ENCODE assay signal across 11 cellular contexts in genomic region chr11:60844045-60844869, GRCh38. TPM values are rescaled to one million over a fixed set of nuclear protein-coding genes. Genes with fewer than 3 reads are reported as not detected.
DNase-seq lines count a peak whose midpoint lies in the region; ATAC-seq, FAIRE-seq and TF ChIP-seq lines count a peak whose summit lies in the region.
"Had no signal": no experiment of that assay in that cellular context is flagged by ENCODE, and none has a peak within 500 bp of the region (broad histone marks: within the 10 kb centered on the region; RNA-seq: fewer than 3 reads in every experiment).

No MANE protein-coding gene starts in this region.

- POLR2A ChIA-PET in GM12878 (lab: Charles Lee), result no interaction called here

- peaks cover 48% of the 10 kb centered on the region for H3K79me2 ChIP-seq in GM12878 (ENCODE audit: control insufficient read depth, insufficient read depth, low read length)

- peaks cover 24% of the 10 kb centered on the region for H3K4me1 ChIP-seq in HUES6 (ENCODE audit: control insufficient read depth, insufficient read depth, low read length)
- H3K4me1 ChIP-seq in GM12878 (ENCODE audit: control insufficient read depth, insufficient read depth, low read length), result peaks cover 4% of the 10 kb centered on the region
- H3K4me1 ChIP-seq in mesodermal cell (ENCODE audit: control insufficient read depth, insufficient read depth, low read length, poor library complexity, severe bottlenecking), result peaks cover 7% of the 10 kb centered on the region

- peak overlapping the region; percentile 92 for H3K4me2 ChIP-seq in GM12878 (ENCODE audit: control insufficient read depth, insufficient read depth)

- no peaks in the 10 kb centered on the region for H4K20me1 ChIP-seq in GM12878 (ENCODE audit: control insufficient read depth, insufficient read depth)

- H3K27ac ChIP-seq in HUES6 (ENCODE audit: low read depth, low read length) (no peak overlapping the region), GM12878 (ENCODE audit: control insufficient read depth, insufficient read depth) (no peak overlapping the region), mesodermal cell (ENCODE audit: low read depth, low read length, severe bottlenecking) (no peak overlapping the region)

- no peak for TF ChIP-seq EP300 in GM12878 (IDR thresholded peaks at IDR 0.05; ENCODE audit: borderline replicate concordance in 1 of 2, control insufficient read depth in 1 of 2, low read depth in 2 of 2, low read length in 2 of 2)

- no peaks in the 10 kb centered on the region for H3K27me3 ChIP-seq in HUES6 (ENCODE audit: control insufficient read depth, insufficient read depth, low read length)
- H3K27me3 ChIP-seq in GM12878 (replicated peaks in 1 of 2; ENCODE audit: control insufficient read depth in 2 of 2, insufficient read depth in 2 of 2, low read length in 1 of 2), result no peaks in the 10 kb centered on the region

- ATAC-seq in GM12878 (peak; percentile 5; the same call in 2 of the 3 replicates), GM18873 (IDR thresholded peaks at IDR 0.05; ENCODE audit: low FRiP score, unreplicated experiment) (no peak), GM19328 (IDR thresholded peaks at IDR 0.05; ENCODE audit: unreplicated experiment) (no peak)

- H3K4me3 ChIP-seq in AG09309 (ENCODE audit: control insufficient read depth, low read depth, low read length), result peak overlapping the region; percentile 99; the same call in 1 of the 2 replicates
- H3K4me3 ChIP-seq in HUES6 (ENCODE audit: low read depth, low read length), result peak overlapping the region; percentile 92
- H3K4me3 ChIP-seq in GM12878, result peak overlapping the region; percentile 92
- peak overlapping the region; percentile 86 for H3K4me3 ChIP-seq in mesodermal cell (ENCODE audit: extremely low read depth, insufficient read depth, low read length, poor library complexity, severe bottlenecking)
- H3K4me3 ChIP-seq: lung had no signal

- RAD21 ChIA-PET in GM12878 (lab: Charles Lee; ENCODE audit: unreplicated experiment), result interaction anchor here (2.0 kb wide), 1 partner anchor 12 kb away, joined by 9 read pairs; no protein-coding TSS in a partner anchor

- WGBS in GM12878 (ENCODE audit: insufficient coverage, insufficient replicate concordance, low lambda C conversion rate, missing lambda C conversion rate), result 68% methylated on average over 9 of the region's 10 CpGs
- 75 to 83% methylated on average over 10 of the region's 10 CpGs for WGBS in mesodermal cell (ENCODE audit: insufficient coverage in 2 of 2), 2 experiments

- H3K9ac ChIP-seq in HUES6 (ENCODE audit: low read length) (peak overlapping the region; percentile 92), GM12878 (ENCODE audit: control insufficient read depth, insufficient read depth, low read length) (peak overlapping the region; percentile 86)

- no peak for FAIRE-seq in GM12878 (lab: Jason Lieb, UNC)

- H2AFZ ChIP-seq in GM12878 (ENCODE audit: control insufficient read depth, low read depth, low read length), result no peak overlapping the region

- H3K36me3 ChIP-seq in HUES6 (ENCODE audit: control insufficient read depth, insufficient read depth, low read length) (peaks cover 35% of the 10 kb centered on the region), GM12878 (ENCODE audit: control insufficient read depth in 2 of 2, insufficient read depth in 2 of 2, low read length in 1 of 2) (peaks cover 2 to 12% of the 10 kb centered on the region in 2 experiments; a peak in 3 of 4 replicates), mesodermal cell (ENCODE audit: control insufficient read depth, insufficient read depth, low read length) (peaks cover 29% of the 10 kb centered on the region)

- TF ChIP-seq RAD21 in GM12878 (IDR thresholded peaks at IDR 0.05; ENCODE audit: insufficient read depth, low read depth, low read length), result no peak

- BruUV-seq in GM12878 (replicated peaks; lab: Mats Ljungman, UMichigan), result no TSS peak

- DNase-seq in AG09309 (ENCODE audit: low read depth) (no peak), GM12878 (ENCODE audit: low read depth, low spot score) (no peak), NCI-H2171 (lab: John Stamatoyannopoulos, UW) (no peak), AML-193 (lab: John Stamatoyannopoulos, UW) (no peak)
- DNase-seq: activated CD8-positive, alpha-beta memory T cell treated with anti-CD3 and anti-CD28 coated beads, Interleukin-2, amount 50 U/mL, for 48 hours had no signal

- SMC1A ChIA-PET in GM12878 (lab: Charles Lee; ENCODE audit: uncharacterized antibody, unreplicated experiment), result interaction anchor here (0.9 to 2.0 kb wide), 6 partner anchors 14 to 103 kb away, joined by 3 to 6 read pairs (median 4); no protein-coding TSS in a partner anchor

- in situ Hi-C loops in GM12878 (cut with MboI), result no loop called here

- intact Hi-C loops in GM12878 (cut with micrococcal nuclease; ENCODE audit: unreplicated experiment), result loop anchor here (2.0 to 10.0 kb wide), 2 partner anchors 55 to 111 kb away; partner anchors contain the start of gene SLC15A3

- TF ChIP-seq POLR2A in GM12878 (IDR thresholded peaks at IDR 0.05; ENCODE audit: low read depth, low read length), result no peak

- CTCF ChIA-PET in GM12878 (lab: Yijun Ruan, JAX), result interaction anchor here (1.1 to 3.2 kb wide), 5 partner anchors 13 to 344 kb away, joined by 3 to 18 read pairs (median 10); no protein-coding TSS in a partner anchor

- TF ChIP-seq CTCF in AG09309 (IDR thresholded peaks at IDR 0.05; ENCODE audit: control insufficient read depth, insufficient read depth, low read depth, low read length, missing control alignments) (no peak), GM12878 (IDR thresholded peaks at IDR 0.05 in 2 of 3, conservative IDR thresholded peaks at IDR 0.05 in 1 of 3; ENCODE audit: control insufficient read depth in 2 of 3, extremely low read depth in 1 of 3, insufficient read depth in 1 of 3, low read depth in 3 of 3, low read length in 3 of 3) (no peak)

- H3K9me3 ChIP-seq in HUES6 (ENCODE audit: control insufficient read depth, insufficient read depth, low read depth, low read length) (no peaks in the 10 kb centered on the region), GM12878 (replicated peaks; ENCODE audit: control insufficient read depth, insufficient read depth, low read length) (no peaks in the 10 kb centered on the region), mesodermal cell (ENCODE audit: control insufficient read depth, low read length) (no peaks in the 10 kb centered on the region)

RNA-seq across cellular contexts. Expression of gene CCDC86, which starts 2.3 kb away (rescaled TPM):
- total RNA-seq in GM12878 (2013; cell fraction: nucleolus; rRNA removed), result 8.3 and 10.3 TPM in 2 replicates
- total RNA-seq in GM12878 (2014; rRNA removed), result 26.5 and 39.7 TPM in 2 replicates
- 6.6 and 7.2 TPM in 2 replicates for total RNA-seq in GM12878 (2014; rRNA removed; fragmentation: Illumina TruSeq; extraction: Trizol)
- total RNA-seq in GM12878 (2021), result 51.1 and 58.2 TPM in 2 replicates
- 7.8 TPM for polyA plus RNA-seq in GM12878 (2011; ENCODE audit: low read depth)
- 7.7 and 22.3 TPM in 2 replicates for polyA plus RNA-seq in GM12878 (2011; rRNA removed)
- 14.2 and 15.3 TPM in 2 replicates for polyA plus RNA-seq in GM12878 (2011; cell fraction: cytosol; rRNA removed)
- 302 and 461 TPM in 2 replicates for polyA plus RNA-seq in GM12878 (2011; cell fraction: nucleus; rRNA removed)
- polyA plus RNA-seq in GM12878 (2012), result 15.2 and 27.8 TPM in 2 replicates
- polyA plus RNA-seq in GM12878 (2014; fragmentation: Illumina TruSeq; extraction: Trizol), result 24.7 and 37.7 TPM in 2 replicates
- 1 to 10 TPM; 2.0 to 4.4 TPM for polyA plus RNA-seq in GM12878 (2014; fragmentation: Nextera tagmentation; extraction: Ambion mirVana)
- 44.4 and 49.6 TPM in 2 replicates for polyA plus RNA-seq in GM12878 (2014; rRNA removed)
- 10 to 100 TPM; 78.6 to 87.2 TPM for polyA plus RNA-seq in GM12878 (2016; fragmentation: Nextera tagmentation; extraction: Ambion mirVana)
- polyA minus RNA-seq in GM12878 (2011; rRNA and poly(A)+ RNA removed), result 9.4 and 12.7 TPM in 2 replicates
- 4.0 and 5.6 TPM in 2 replicates for polyA minus RNA-seq in GM12878 (2011; cell fraction: cytosol; rRNA and poly(A)+ RNA removed)
- 23.7 and 51.4 TPM in 2 replicates for polyA minus RNA-seq in GM12878 (2011; cell fraction: nucleus; rRNA and poly(A)+ RNA removed)
- polyA plus RNA-seq in mesodermal cell (2013, experiment 1 of 2), result 23.3 TPM
- 20.2 TPM for polyA plus RNA-seq in mesodermal cell (2013, experiment 2 of 2)

RNA-seq across cellular contexts. Expression of gene PTGDR2, which starts 11.5 kb away (rescaled TPM):
- total RNA-seq in GM12878 (2013; cell fraction: nucleolus; rRNA removed), result 0.20 and 0.29 TPM in 2 replicates
- total RNA-seq in GM12878 (2014; rRNA removed) (not detected in 2 replicates), GM12878 (2014; rRNA removed; fragmentation: Illumina TruSeq; extraction: Trizol) (not detected in 2 replicates), GM12878 (2021) (0.13 TPM in 1 of 2 replicates, not detected in the other)
- polyA plus RNA-seq in GM12878 (2011; ENCODE audit: low read depth), result not detected
- polyA plus RNA-seq in GM12878 (2011; rRNA removed) (not detected in 2 replicates), GM12878 (2014; fragmentation: Illumina TruSeq; extraction: Trizol) (0.01 TPM in 1 of 2 replicates, not detected in the other), GM12878 (2014; fragmentation: Nextera tagmentation; extraction: Ambion mirVana) (not detected), GM12878 (2014; rRNA removed) (0.03 TPM in 1 of 2 replicates, not detected in the other), GM12878 (2016; fragmentation: Nextera tagmentation; extraction: Ambion mirVana) (under 1 TPM; 0.17 to 0.28 TPM)
- 0.03 TPM in 1 of 2 replicates, not detected in the other for polyA plus RNA-seq in GM12878 (2011; cell fraction: cytosol; rRNA removed)
- polyA plus RNA-seq in GM12878 (2011; cell fraction: nucleus; rRNA removed), result 0.12 and 0.13 TPM in 2 replicates
- polyA plus RNA-seq in GM12878 (2012), result 0.08 TPM in 1 of 2 replicates, not detected in the other
- polyA minus RNA-seq in GM12878 (2011; rRNA and poly(A)+ RNA removed), result not detected in 2 replicates
- not detected in 2 replicates for polyA minus RNA-seq in GM12878 (2011; cell fraction: cytosol; rRNA and poly(A)+ RNA removed)
- polyA minus RNA-seq in GM12878 (2011; cell fraction: nucleus; rRNA and poly(A)+ RNA removed), result not detected in 2 replicates
- polyA plus RNA-seq in mesodermal cell (2013, experiment 1 of 2), result 0.37 TPM
- 0.15 TPM for polyA plus RNA-seq in mesodermal cell (2013, experiment 2 of 2)

RNA-seq across cellular contexts. Expression of gene ZP1, which starts 23.1 kb away (rescaled TPM):
- not detected in 2 replicates for total RNA-seq in GM12878 (2013; cell fraction: nucleolus; rRNA removed)
- total RNA-seq in GM12878 (2014; rRNA removed) (not detected in 2 replicates), GM12878 (2014; rRNA removed; fragmentation: Illumina TruSeq; extraction: Trizol) (not detected in 2 replicates), GM12878 (2021) (not detected in 2 replicates)
- polyA plus RNA-seq in GM12878 (2011; ENCODE audit: low read depth), result not detected
- polyA plus RNA-seq in GM12878 (2011; rRNA removed) (not detected in 2 replicates), GM12878 (2014; fragmentation: Illumina TruSeq; extraction: Trizol) (not detected in 2 replicates), GM12878 (2014; fragmentation: Nextera tagmentation; extraction: Ambion mirVana) (not detected), GM12878 (2014; rRNA removed) (not detected in 2 replicates), GM12878 (2016; fragmentation: Nextera tagmentation; extraction: Ambion mirVana) (not detected)
- polyA plus RNA-seq in GM12878 (2011; cell fraction: cytosol; rRNA removed), result not detected in 2 replicates
- not detected in 2 replicates for polyA plus RNA-seq in GM12878 (2011; cell fraction: nucleus; rRNA removed)
- polyA plus RNA-seq in GM12878 (2012), result not detected in 2 replicates
- not detected in 2 replicates for polyA minus RNA-seq in GM12878 (2011; rRNA and poly(A)+ RNA removed)
- polyA minus RNA-seq in GM12878 (2011; cell fraction: cytosol; rRNA and poly(A)+ RNA removed), result not detected in 2 replicates
- polyA minus RNA-seq in GM12878 (2011; cell fraction: nucleus; rRNA and poly(A)+ RNA removed), result not detected in 2 replicates
- polyA plus RNA-seq in mesodermal cell (2013, experiment 1 of 2), result not detected
- not detected for polyA plus RNA-seq in mesodermal cell (2013, experiment 2 of 2)
- total RNA-seq: lung, urinary bladder had no signal

RNA-seq across cellular contexts. Expression of gene MS4A10, which starts 59.1 kb away (rescaled TPM):
- total RNA-seq in GM12878 (2013; cell fraction: nucleolus; rRNA removed), result not detected in 2 replicates
- total RNA-seq in GM12878 (2014; rRNA removed) (not detected in 2 replicates), GM12878 (2014; rRNA removed; fragmentation: Illumina TruSeq; extraction: Trizol) (not detected in 2 replicates), GM12878 (2021) (not detected in 2 replicates)
- polyA plus RNA-seq in GM12878 (2011; ENCODE audit: low read depth), result not detected
- polyA plus RNA-seq in GM12878 (2011; rRNA removed) (not detected in 2 replicates), GM12878 (2014; fragmentation: Illumina TruSeq; extraction: Trizol) (not detected in 2 replicates), GM12878 (2014; fragmentation: Nextera tagmentation; extraction: Ambion mirVana) (not detected), GM12878 (2014; rRNA removed) (not detected in 2 replicates), GM12878 (2016; fragmentation: Nextera tagmentation; extraction: Ambion mirVana) (not detected)
- not detected in 2 replicates for polyA plus RNA-seq in GM12878 (2011; cell fraction: cytosol; rRNA removed)
- polyA plus RNA-seq in GM12878 (2011; cell fraction: nucleus; rRNA removed), result not detected in 2 replicates
- not detected in 2 replicates for polyA plus RNA-seq in GM12878 (2012)
- polyA minus RNA-seq in GM12878 (2011; rRNA and poly(A)+ RNA removed), result not detected in 2 replicates
- not detected in 2 replicates for polyA minus RNA-seq in GM12878 (2011; cell fraction: cytosol; rRNA and poly(A)+ RNA removed)
- polyA minus RNA-seq in GM12878 (2011; cell fraction: nucleus; rRNA and poly(A)+ RNA removed), result not detected in 2 replicates
- not detected for polyA plus RNA-seq in mesodermal cell (2013, experiment 1 of 2)
- polyA plus RNA-seq in mesodermal cell (2013, experiment 2 of 2), result not detected
- total RNA-seq: lung, urinary bladder had no signal
- polyA plus RNA-seq: lung, urinary bladder had no signal
